ENCODE assay signal across 14 cellular contexts in the genomic region with DNA sequence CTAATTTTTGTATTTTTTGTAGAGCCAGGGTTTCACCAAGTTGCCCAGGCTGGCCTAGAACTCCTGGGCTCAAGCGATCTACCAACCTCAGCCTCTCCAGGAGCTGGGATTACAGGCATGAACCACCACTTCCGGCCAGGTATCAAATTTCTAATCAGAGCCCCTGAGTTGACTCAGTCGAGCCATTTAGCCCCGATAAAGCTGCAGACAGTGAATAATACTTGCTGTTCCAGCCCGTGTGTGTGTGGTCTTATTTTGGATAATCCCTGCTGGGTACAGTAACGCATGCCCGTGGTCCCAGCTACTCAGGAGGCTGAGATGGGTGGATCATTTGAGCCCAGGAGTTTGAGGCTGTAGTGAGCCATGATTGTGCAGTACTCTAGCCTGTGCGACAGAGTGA. TPM values are rescaled to one million over a fixed set of nuclear protein-coding genes. Genes with fewer than 3 reads are reported as not detected.
DNase-seq lines count a peak whose midpoint lies in the region; ATAC-seq and TF ChIP-seq lines count a peak whose summit lies in the region.
"Had no signal": no experiment of that assay in that cellular context is flagged by ENCODE, and none has a peak within 500 bp of the region (broad histone marks: within the 10 kb centered on the region; RNA-seq: fewer than 3 reads in every experiment).

No MANE protein-coding gene starts in this region.

- H4K20me1 ChIP-seq in osteoblast (ENCODE audit: insufficient read depth, low read length) = peaks cover 5% of the 10 kb centered on the region

- H3K4me1 ChIP-seq in osteoblast (ENCODE audit: insufficient read depth, low read length) = peaks cover 6% of the 10 kb centered on the region

- no peaks in the 10 kb centered on the region for H3K27me3 ChIP-seq in osteoblast (ENCODE audit: insufficient read depth, low read length)

- no peaks in the 10 kb centered on the region for H3K9me3 ChIP-seq in osteoblast (ENCODE audit: low read depth, low read length)

- ATAC-seq in HG02885 (IDR thresholded peaks at IDR 0.05; ENCODE audit: poor library complexity, unreplicated experiment) (no peak), GM19397 (IDR thresholded peaks at IDR 0.05; ENCODE audit: unreplicated experiment) (no peak)
- ATAC-seq: HCT116 had no signal

- no peaks in the 10 kb centered on the region for H3K79me2 ChIP-seq in osteoblast (ENCODE audit: insufficient read depth, low read length)

- no peak overlapping the region for H2AFZ ChIP-seq in osteoblast (ENCODE audit: low read length)

- H3K36me3 ChIP-seq in osteoblast (ENCODE audit: insufficient read depth, low read length) = peaks cover 33% of the 10 kb centered on the region

- TF ChIP-seq CTCF in choroid plexus epithelial cell (conservative IDR thresholded peaks at IDR 0.05; ENCODE audit: low read depth, low read length) (no peak), osteoblast (IDR thresholded peaks at IDR 0.05; ENCODE audit: extremely low read depth, low read depth, low read length) (no peak)

- H3K4me3 ChIP-seq in choroid plexus epithelial cell (ENCODE audit: low read depth, low read length) (no peak overlapping the region), osteoblast (ENCODE audit: insufficient read depth, low read length) (no peak overlapping the region)

- DNase-seq in Daoy (ENCODE audit: low read depth) = peak; percentile 73
- DNase-seq in LHCN-M2 (ENCODE audit: low read depth) = peak; percentile 56
- peak; percentile 25 for DNase-seq in choroid plexus epithelial cell (ENCODE audit: low read depth)
- peak; percentile 38 for DNase-seq in osteoblast (ENCODE audit: insufficient read length, low spot score, missing footprints)
- no peak for DNase-seq in NOMO-1 treated with dmso at 0.1 percent for 144 hours (lab: John Stamatoyannopoulos, UW; ENCODE audit: unreplicated experiment)
- DNase-seq: CD4-positive, CD25-positive, alpha-beta regulatory T cell; Karpas-422; NCI-H1694; NCI-H2081; NCI-H2171 treated with DMSO at 0.1 percent for 48 hours; NCI-H524 treated with DMSO at 0.1 percent for 48 hours had no signal

- no peak overlapping the region for H3K27ac ChIP-seq in osteoblast (ENCODE audit: low read depth, low read length)

- H3K4me2 ChIP-seq in osteoblast (ENCODE audit: insufficient read depth, low read length) = no peak overlapping the region

RNA-seq across cellular contexts. Expression of a gene that starts 57.0 kb away (rescaled TPM):
- total RNA-seq in Daoy (2014; rRNA removed; shearing (Covaris generic)) = 18.4 and 27.3 TPM in 2 replicates
- total RNA-seq in LHCN-M2 (2014; rRNA removed) (31.3 and 43.6 TPM in 2 replicates), osteoblast (15.2 and 16.2 TPM in 2 replicates)
- 42.0 TPM for polyA plus RNA-seq in LHCN-M2 (2012)
- total RNA-seq: CD4-positive, CD25-positive, alpha-beta regulatory T cell had no signal
- polyA plus RNA-seq: CD4-positive, CD25-positive, alpha-beta regulatory T cell had no signal
